In genomic region chr12:43198608-43199007, GRCh38 we compare ENCODE assay signal across 29 cellular contexts.
"Had no signal": no experiment of that assay in that cellular context is flagged by ENCODE, and none has a peak within 500 bp of the region (broad histone marks: within the 10 kb centered on the region; RNA-seq: fewer than 3 reads in every experiment).

No MANE protein-coding gene starts in this region.

- H3K79me2 ChIP-seq: hepatocyte had no signal

- H3K27ac ChIP-seq: ascending aorta, breast epithelium, cardiac muscle cell, coronary artery, esophagus muscularis mucosa, gastroesophageal sphincter, heart right ventricle, hepatocyte had no signal

- ATAC-seq: activated CD4-positive, alpha-beta T cell treated with anti-CD3 and anti-CD28 coated beads for 36 hours; activated CD8-positive, alpha-beta memory T cell treated with anti-CD3 and anti-CD28 coated beads, Interleukin-2, amount 10 ng/mL, durations not matched to agents 7 days and 5 days; activated CD8-positive, alpha-beta T cell treated with anti-CD3 and anti-CD28 coated beads, Interleukin-2, amount 10 ng/mL, durations not matched to agents 7 days and 5 days; activated naive CD4-positive, alpha-beta T cell treated with anti-CD3 and anti-CD28 coated beads, Interleukin-2, amount 50 U/mL, for 72 hours; effector memory CD8-positive, alpha-beta T cell; gastroesophageal sphincter; heart right ventricle had no signal

- H2AFZ ChIP-seq: hepatocyte had no signal

- H3K36me3 ChIP-seq: ascending aorta, breast epithelium, cardiac muscle cell, esophagus muscularis mucosa, gastroesophageal sphincter, heart right ventricle had no signal

- H3K4me1 ChIP-seq: ascending aorta, breast epithelium, esophagus muscularis mucosa, gastroesophageal sphincter, heart right ventricle had no signal

- H3K4me3 ChIP-seq: ascending aorta, breast epithelium, cardiac muscle cell, coronary artery, esophagus muscularis mucosa, gastroesophageal sphincter, heart right ventricle, hepatocyte had no signal

- H3K9me3 ChIP-seq: ascending aorta, breast epithelium, esophagus muscularis mucosa, gastroesophageal sphincter, heart right ventricle had no signal

- H3K4me2 ChIP-seq: hepatocyte had no signal

- H3K27me3 ChIP-seq: ascending aorta, breast epithelium, cardiac muscle cell, esophagus muscularis mucosa, gastroesophageal sphincter, heart right ventricle, hepatocyte had no signal

- DNase-seq: activated CD4-positive, alpha-beta memory T cell treated with anti-CD3 and anti-CD28 coated beads for 36 hours; activated CD4-positive, alpha-beta T cell treated with anti-CD3 and anti-CD28 coated beads for 36 hours; activated CD4-positive, alpha-beta T cell treated with anti-CD3 and anti-CD28 coated beads, Interleukin-2, amount 10 ng/mL, durations not matched to agents 24 days and 14 days; activated CD4-positive, CD25-positive, alpha-beta regulatory T cell; activated CD4-positive, CD25-positive, alpha-beta regulatory T cell treated with anti-CD3 and anti-CD28 coated beads, Interleukin-2, amount 50 U/mL, for 72 hours; activated CD8-positive, alpha-beta memory T cell treated with anti-CD3 and anti-CD28 coated beads, Interleukin-2, amount 10 ng/mL, durations not matched to agents 7 days and 5 days; activated CD8-positive, alpha-beta memory T cell treated with anti-CD3 and anti-CD28 coated beads, Interleukin-2, amount 50 U/mL, for 4 hours; activated CD8-positive, alpha-beta T cell treated with anti-CD3 and anti-CD28 coated beads, Interleukin-2, amount 10 ng/mL, durations not matched to agents 7 days and 5 days; activated effector memory CD4-positive, alpha-beta T cell treated with anti-CD3 and anti-CD28 coated beads, Interleukin-2, amount 50 U/mL, for 16 hours; activated naive CD4-positive, alpha-beta T cell; activated naive CD4-positive, alpha-beta T cell treated with anti-CD3 and anti-CD28 coated beads, Interleukin-2, amount 10 ng/mL, durations not matched to agents 7 days and 5 days; activated naive CD8-positive, alpha-beta T cell treated with anti-CD3 and anti-CD28 coated beads, Interleukin-2, amount 10 ng/mL, durations not matched to agents 7 days and 5 days; activated T-cell treated with anti-CD3 and anti-CD28 coated beads, Interleukin-2, amount 50 U/mL, for 1 hour; activated T-cell treated with anti-CD3 and anti-CD28 coated beads, Interleukin-2, amount 50 U/mL, for 48 hours; dermis blood vessel endothelial cell; effector CD4-positive, alpha-beta T cell; effector memory CD8-positive, alpha-beta T cell; erythroblast; foreskin melanocyte; heart right ventricle; T-helper 2 cell had no signal
